Comparison of ENCODE assay signal across 10 cellular contexts in the genomic region with DNA sequence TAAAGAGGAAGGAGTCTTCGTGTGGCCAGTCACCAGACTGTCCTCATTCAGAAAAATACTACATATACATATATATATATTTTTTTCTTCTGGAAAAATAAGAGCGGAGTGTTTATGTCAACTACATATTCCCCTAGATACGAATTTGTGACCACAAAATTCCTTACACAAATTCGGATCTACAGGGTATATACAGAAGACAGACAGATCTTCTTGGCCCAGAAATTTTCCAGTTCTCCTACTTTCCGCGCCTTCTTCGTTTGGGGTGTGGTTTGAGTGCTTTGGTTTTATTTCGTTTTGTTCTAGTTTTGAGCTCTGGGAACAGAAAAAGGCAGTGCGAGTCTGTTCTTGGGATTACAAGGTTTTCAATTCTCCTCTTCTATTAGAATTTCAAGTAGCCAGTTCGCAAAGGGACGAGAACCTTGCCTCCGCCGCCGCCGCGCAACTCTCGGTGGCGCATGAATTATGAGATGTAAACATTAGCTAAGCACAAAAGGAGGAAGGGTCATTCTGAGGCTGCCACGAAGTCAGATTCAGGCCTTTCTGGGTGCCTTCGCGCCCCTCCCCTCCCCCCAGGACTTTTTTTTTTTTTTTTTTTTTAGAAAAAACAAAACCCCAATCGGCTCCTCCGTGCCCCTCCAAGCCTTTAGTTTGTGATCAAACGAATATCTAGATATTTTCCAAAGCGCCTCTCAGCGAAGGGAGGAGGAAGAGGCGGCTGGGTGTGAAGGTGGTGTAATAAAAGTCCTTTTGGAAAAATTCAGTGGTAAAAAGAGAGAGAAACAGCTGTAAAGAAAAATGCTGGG. TPM values are rescaled to one million over a fixed set of nuclear protein-coding genes. Genes with fewer than 3 reads are reported as not detected.
DNase-seq lines count a peak whose midpoint lies in the region; ATAC-seq, FAIRE-seq and TF ChIP-seq lines count a peak whose summit lies in the region.
"Had no signal": no experiment of that assay in that cellular context is flagged by ENCODE, and none has a peak within 500 bp of the region (broad histone marks: within the 10 kb centered on the region; RNA-seq: fewer than 3 reads in every experiment).

No MANE protein-coding gene starts in this region.

- no peak for TF ChIP-seq POLR2A in HepG2 (IDR thresholded peaks at IDR 0.05; ENCODE audit: insufficient read depth in 1 of 2, low read depth in 2 of 2, low read length in 2 of 2)

- H3K79me2 ChIP-seq in HepG2 (ENCODE audit: insufficient read depth, low read length) = no peaks in the 10 kb centered on the region

- peaks cover 82% of the 10 kb centered on the region for H3K4me1 Mint-ChIP-seq in activated naive CD4-positive, alpha-beta T cell treated with anti-CD3 and anti-CD28 coated beads, Interleukin-2, amount 10 ng/mL, durations not matched to agents 7 days and 5 days
- H3K4me1 Mint-ChIP-seq in activated naive CD8-positive, alpha-beta T cell treated with anti-CD3 and anti-CD28 coated beads, Interleukin-2, amount 50 U/mL, for 24 hours = peaks cover 55% of the 10 kb centered on the region
- H3K4me1 Mint-ChIP-seq in type B pancreatic cell (ENCODE audit: unreplicated experiment) = peaks cover 42% of the 10 kb centered on the region

- peaks cover 17% of the 10 kb centered on the region for H3K36me3 Mint-ChIP-seq in activated naive CD4-positive, alpha-beta T cell treated with anti-CD3 and anti-CD28 coated beads, Interleukin-2, amount 10 ng/mL, durations not matched to agents 7 days and 5 days
- no peaks in the 10 kb centered on the region for H3K36me3 Mint-ChIP-seq in activated naive CD8-positive, alpha-beta T cell treated with anti-CD3 and anti-CD28 coated beads, Interleukin-2, amount 50 U/mL, for 24 hours (ENCODE audit: low read depth)
- peaks cover 19% of the 10 kb centered on the region for H3K36me3 Mint-ChIP-seq in type B pancreatic cell

- no peak for FAIRE-seq in HepG2 (lab: Jason Lieb, UNC)

- no peak overlapping the region for H3K27ac ChIP-seq in HepG2 (ENCODE audit: extremely low read length, insufficient read depth, low read length)
- H3K27ac ChIP-seq: BLaER1 treated with 17β-estradiol and CSF1 and Interleukin-3, amounts not matched to agents 10 nM and 100 nM had no signal

- no peak overlapping the region for H2AFZ ChIP-seq in HepG2 (ENCODE audit: low read length)

- no peaks in the 10 kb centered on the region for H3K9me3 ChIP-seq in HepG2 (ENCODE audit: low read length)

- no peak overlapping the region for H3K27ac Mint-ChIP-seq in activated naive CD4-positive, alpha-beta T cell treated with anti-CD3 and anti-CD28 coated beads, Interleukin-2, amount 10 ng/mL, durations not matched to agents 7 days and 5 days
- no peak overlapping the region for H3K27ac Mint-ChIP-seq in activated naive CD8-positive, alpha-beta T cell treated with anti-CD3 and anti-CD28 coated beads, Interleukin-2, amount 50 U/mL, for 24 hours
- peak overlapping the region; percentile 97 for H3K27ac Mint-ChIP-seq in type B pancreatic cell

- H3K4me3 Mint-ChIP-seq in activated naive CD4-positive, alpha-beta T cell treated with anti-CD3 and anti-CD28 coated beads, Interleukin-2, amount 10 ng/mL, durations not matched to agents 7 days and 5 days = peak overlapping the region; percentile 92
- H3K4me3 Mint-ChIP-seq in activated naive CD8-positive, alpha-beta T cell treated with anti-CD3 and anti-CD28 coated beads, Interleukin-2, amount 50 U/mL, for 24 hours = peak overlapping the region; percentile 2
- peak overlapping the region; percentile 91 for H3K4me3 Mint-ChIP-seq in type B pancreatic cell

- no peak overlapping the region for H3K4me3 ChIP-seq in HepG2 (replicated peaks in 1 of 3; ENCODE audit: insufficient read depth in 1 of 3, low read depth in 2 of 3, low read length in 3 of 3)
- H3K4me3 ChIP-seq: BLaER1 treated with 17β-estradiol and CSF1 and Interleukin-3, amounts not matched to agents 10 nM and 100 nM had no signal

- in situ Hi-C loops in HepG2 (cut with HindIII; ENCODE audit: extremely low pct_ligation_motif_present, low pct_unique_long_range_greater_than_20kb) = no loop called here

- TF ChIP-seq CTCF in HepG2 (CRISPR knock-in tag; IDR thresholded peaks at IDR 0.05) = no peak
- no peak for TF ChIP-seq CTCF in type B pancreatic cell (conservative IDR thresholded peaks at IDR 0.05)

- DNase-seq in activated naive CD4-positive, alpha-beta T cell treated with anti-CD3 and anti-CD28 coated beads, Interleukin-2, amount 10 ng/mL, durations not matched to agents 7 days and 5 days = no peak
- DNase-seq in activated naive CD4-positive, alpha-beta T cell treated with anti-CD3 and anti-CD28 coated beads, Interleukin-2, amount 50 U/mL, for 16 hours = no peak
- no peak for DNase-seq in activated naive CD8-positive, alpha-beta T cell treated with anti-CD3 and anti-CD28 coated beads, Interleukin-2, amount 50 U/mL, for 24 hours
- DNase-seq in HepG2 (ENCODE audit: low spot score) (no peak), type B pancreatic cell (ENCODE audit: extremely low spot score, unreplicated experiment) (no peak), RKO (ENCODE audit: low spot score) (no peak), GM19240 (ENCODE audit: insufficient read length, low spot score) (no peak)
- DNase-seq: SIG-M5 had no signal

- no peak overlapping the region for H3K4me2 ChIP-seq in HepG2 (ENCODE audit: low read depth, low read length)
- H3K4me2 ChIP-seq: BLaER1 treated with 17β-estradiol and CSF1 and Interleukin-3, amounts not matched to agents 10 nM and 100 nM had no signal

- H3K9ac ChIP-seq in HepG2 (ENCODE audit: insufficient read depth, low read depth, low read length) = no peak overlapping the region
- H3K9ac ChIP-seq: BLaER1 treated with 17β-estradiol and CSF1 and Interleukin-3, amounts not matched to agents 10 nM and 100 nM had no signal

- ATAC-seq in activated naive CD8-positive, alpha-beta T cell treated with anti-CD3 and anti-CD28 coated beads, Interleukin-2, amount 50 U/mL, for 24 hours = no peak
- ATAC-seq in HepG2 (no peak), HG03039 (IDR thresholded peaks at IDR 0.05; ENCODE audit: unreplicated experiment) (no peak)

- peaks cover 31 to 86% of the 10 kb centered on the region in 2 experiments for H3K27me3 ChIP-seq in HepG2 (ENCODE audit: control insufficient read depth in 1 of 2, insufficient read depth in 2 of 2, low read length in 2 of 2)

- no peak for TF ChIP-seq EP300 in HepG2 (IDR thresholded peaks at IDR 0.05; ENCODE audit: low read depth in 2 of 2, low read length in 2 of 2)
- TF ChIP-seq EP300 in HepG2 (CRISPR knock-in tag; IDR thresholded peaks at IDR 0.05; ENCODE audit: borderline replicate concordance) = no peak

- no peaks in the 10 kb centered on the region for H3K4me1 ChIP-seq in HepG2 (ENCODE audit: insufficient read depth, low read length)

- no peak for TF ChIP-seq RAD21 in HepG2 (CRISPR knock-in tag; IDR thresholded peaks at IDR 0.05)

- H4K20me1 ChIP-seq in HepG2 (ENCODE audit: insufficient read depth, low read length) = peaks cover 4% of the 10 kb centered on the region; the same call in 1 of the 2 replicates

- peaks cover 91% of the 10 kb centered on the region for H3K27me3 Mint-ChIP-seq in activated naive CD4-positive, alpha-beta T cell treated with anti-CD3 and anti-CD28 coated beads, Interleukin-2, amount 10 ng/mL, durations not matched to agents 7 days and 5 days
- peaks cover 66% of the 10 kb centered on the region for H3K27me3 Mint-ChIP-seq in activated naive CD8-positive, alpha-beta T cell treated with anti-CD3 and anti-CD28 coated beads, Interleukin-2, amount 50 U/mL, for 24 hours
- peaks cover 76% of the 10 kb centered on the region for H3K27me3 Mint-ChIP-seq in type B pancreatic cell

- no peaks in the 10 kb centered on the region for H3K9me3 Mint-ChIP-seq in activated naive CD4-positive, alpha-beta T cell treated with anti-CD3 and anti-CD28 coated beads, Interleukin-2, amount 10 ng/mL, durations not matched to agents 7 days and 5 days
- no peaks in the 10 kb centered on the region for H3K9me3 Mint-ChIP-seq in activated naive CD8-positive, alpha-beta T cell treated with anti-CD3 and anti-CD28 coated beads, Interleukin-2, amount 50 U/mL, for 24 hours
- no peaks in the 10 kb centered on the region for H3K9me3 Mint-ChIP-seq in type B pancreatic cell

- POLR2A ChIA-PET in HepG2 (lab: Yijun Ruan, JAX) = no interaction called here

- CTCF ChIA-PET in activated naive CD4-positive, alpha-beta T cell treated with anti-CD3 and anti-CD28 coated beads, Interleukin-2, amount 10 ng/mL, durations not matched to agents 7 days and 5 days (lab: Charles Lee) = interaction anchor here (0.8 to 1.0 kb wide), 2 partner anchors 15 to 88 kb away, joined by 3 to 6 read pairs; no protein-coding TSS in a partner anchor
- CTCF ChIA-PET in HepG2 (lab: Yijun Ruan, JAX; ENCODE audit: low intra/inter-chr PET ratio, low total read pairs) = no interaction called here

- BruUV-seq in HepG2 (replicated peaks; lab: Mats Ljungman, UMichigan) = no TSS peak

- intact Hi-C loops in HepG2 (cut with micrococcal nuclease; ENCODE audit: unreplicated experiment) = no loop called here

- WGBS in HepG2 (ENCODE audit: low lambda C conversion rate) = 27% methylated on average over 27 of the region's 27 CpGs

- no peaks in the 10 kb centered on the region for H3K36me3 ChIP-seq in HepG2 (replicated peaks in 1 of 2; ENCODE audit: control insufficient read depth in 1 of 2, insufficient read depth in 2 of 2, low read length in 2 of 2)
- H3K36me3 ChIP-seq: BLaER1 treated with 17β-estradiol and CSF1 and Interleukin-3, amounts not matched to agents 10 nM and 100 nM had no signal

RNA-seq across cellular contexts. Expression of a gene that starts 1.8 kb away (rescaled TPM):
- total RNA-seq in HepG2 (2016; rRNA removed; fragmentation: Illumina TruSeq; extraction: Trizol) (not detected in 2 replicates), type B pancreatic cell (ENCODE audit: low replicate concordance) (14.8 and 27.0 TPM in 2 replicates)
- not detected in 2 replicates for total RNA-seq in HepG2 (2016; cell fraction: cytosol; rRNA removed; fragmentation: Illumina TruSeq; extraction: Trizol; ENCODE audit: low read depth)
- total RNA-seq in HepG2 (2016; cell fraction: insoluble cytoplasmic fraction; rRNA removed; fragmentation: Illumina TruSeq; extraction: Trizol) = not detected in 2 replicates
- total RNA-seq in HepG2 (2016; cell fraction: membrane; rRNA removed; fragmentation: Illumina TruSeq; extraction: Trizol) = not detected in 2 replicates
- not detected in 2 replicates for total RNA-seq in HepG2 (2016; cell fraction: nucleus; rRNA removed; fragmentation: Illumina TruSeq; extraction: Trizol)
- not detected in 2 replicates for polyA plus RNA-seq in HepG2 (2011; rRNA removed)
- not detected in 2 replicates for polyA plus RNA-seq in HepG2 (2011; cell fraction: cytosol; rRNA removed)
- not detected in 2 replicates for polyA plus RNA-seq in HepG2 (2011; cell fraction: nucleus; rRNA removed)
- not detected in 2 replicates for polyA plus RNA-seq in HepG2 (2012)
- not detected in 2 replicates for polyA plus RNA-seq in HepG2 (2016; cell fraction: cytosol; fragmentation: Illumina TruSeq; extraction: Trizol; ENCODE audit: low read depth)
- polyA plus RNA-seq in HepG2 (2016; cell fraction: insoluble cytoplasmic fraction; fragmentation: Illumina TruSeq; extraction: Trizol; ENCODE audit: low read depth) = not detected in 2 replicates
- not detected in 2 replicates for polyA plus RNA-seq in HepG2 (2016; cell fraction: membrane; fragmentation: Illumina TruSeq; extraction: Trizol; ENCODE audit: low read depth)
- polyA plus RNA-seq in HepG2 (2016; cell fraction: nucleus; fragmentation: Illumina TruSeq; extraction: Trizol; ENCODE audit: insufficient read depth, low read depth) = not detected in 2 replicates
- 0.04 and 0.49 TPM in 2 replicates for polyA minus RNA-seq in HepG2 (2011; rRNA and poly(A)+ RNA removed; ENCODE audit: low replicate concordance)
- not detected in 2 replicates for polyA minus RNA-seq in HepG2 (2011; cell fraction: cytosol; rRNA and poly(A)+ RNA removed)
- not detected in 2 replicates for polyA minus RNA-seq in HepG2 (2011; cell fraction: nucleus; rRNA and poly(A)+ RNA removed)

RNA-seq across cellular contexts. Expression of a gene that starts 10.1 kb away (rescaled TPM):
- total RNA-seq in HepG2 (2016; rRNA removed; fragmentation: Illumina TruSeq; extraction: Trizol) = not detected in 2 replicates
- not detected in 2 replicates for total RNA-seq in HepG2 (2016; cell fraction: cytosol; rRNA removed; fragmentation: Illumina TruSeq; extraction: Trizol; ENCODE audit: low read depth)
- not detected in 2 replicates for total RNA-seq in HepG2 (2016; cell fraction: insoluble cytoplasmic fraction; rRNA removed; fragmentation: Illumina TruSeq; extraction: Trizol)
- not detected in 2 replicates for total RNA-seq in HepG2 (2016; cell fraction: membrane; rRNA removed; fragmentation: Illumina TruSeq; extraction: Trizol)
- total RNA-seq in HepG2 (2016; cell fraction: nucleus; rRNA removed; fragmentation: Illumina TruSeq; extraction: Trizol) = not detected in 2 replicates
- not detected in 2 replicates for polyA plus RNA-seq in HepG2 (2011; rRNA removed)
- not detected in 2 replicates for polyA plus RNA-seq in HepG2 (2011; cell fraction: cytosol; rRNA removed)
- polyA plus RNA-seq in HepG2 (2011; cell fraction: nucleus; rRNA removed) = 0.28 TPM in 1 of 2 replicates, not detected in the other
- polyA plus RNA-seq in HepG2 (2012) = not detected in 2 replicates
- not detected in 2 replicates for polyA plus RNA-seq in HepG2 (2016; cell fraction: cytosol; fragmentation: Illumina TruSeq; extraction: Trizol; ENCODE audit: low read depth)
- polyA plus RNA-seq in HepG2 (2016; cell fraction: insoluble cytoplasmic fraction; fragmentation: Illumina TruSeq; extraction: Trizol; ENCODE audit: low read depth) = not detected in 2 replicates
- polyA plus RNA-seq in HepG2 (2016; cell fraction: membrane; fragmentation: Illumina TruSeq; extraction: Trizol; ENCODE audit: low read depth) = not detected in 2 replicates
- polyA plus RNA-seq in HepG2 (2016; cell fraction: nucleus; fragmentation: Illumina TruSeq; extraction: Trizol; ENCODE audit: insufficient read depth, low read depth) = not detected in 2 replicates
- polyA minus RNA-seq in HepG2 (2011; rRNA and poly(A)+ RNA removed; ENCODE audit: low replicate concordance) = 2.3 TPM in 1 of 2 replicates, not detected in the other
- not detected in 2 replicates for polyA minus RNA-seq in HepG2 (2011; cell fraction: cytosol; rRNA and poly(A)+ RNA removed)
- not detected in 2 replicates for polyA minus RNA-seq in HepG2 (2011; cell fraction: nucleus; rRNA and poly(A)+ RNA removed)
- 46.9 and 93.7 TPM in 2 replicates for total RNA-seq in type B pancreatic cell (ENCODE audit: low replicate concordance)

RNA-seq across cellular contexts. Expression of a gene that starts 13.6 kb away (rescaled TPM):
- total RNA-seq in HepG2 (2016; rRNA removed; fragmentation: Illumina TruSeq; extraction: Trizol) (not detected in 2 replicates), type B pancreatic cell (ENCODE audit: low replicate concordance) (10.1 and 20.8 TPM in 2 replicates)
- not detected in 2 replicates for total RNA-seq in HepG2 (2016; cell fraction: cytosol; rRNA removed; fragmentation: Illumina TruSeq; extraction: Trizol; ENCODE audit: low read depth)
- not detected in 2 replicates for total RNA-seq in HepG2 (2016; cell fraction: insoluble cytoplasmic fraction; rRNA removed; fragmentation: Illumina TruSeq; extraction: Trizol)
- not detected in 2 replicates for total RNA-seq in HepG2 (2016; cell fraction: membrane; rRNA removed; fragmentation: Illumina TruSeq; extraction: Trizol)
- total RNA-seq in HepG2 (2016; cell fraction: nucleus; rRNA removed; fragmentation: Illumina TruSeq; extraction: Trizol) = not detected in 2 replicates
- not detected in 2 replicates for polyA plus RNA-seq in HepG2 (2011; rRNA removed)
- polyA plus RNA-seq in HepG2 (2011; cell fraction: cytosol; rRNA removed) = not detected in 2 replicates
- polyA plus RNA-seq in HepG2 (2011; cell fraction: nucleus; rRNA removed) = not detected in 2 replicates
- polyA plus RNA-seq in HepG2 (2012) = not detected in 2 replicates
- polyA plus RNA-seq in HepG2 (2016; cell fraction: cytosol; fragmentation: Illumina TruSeq; extraction: Trizol; ENCODE audit: low read depth) = not detected in 2 replicates
- not detected in 2 replicates for polyA plus RNA-seq in HepG2 (2016; cell fraction: insoluble cytoplasmic fraction; fragmentation: Illumina TruSeq; extraction: Trizol; ENCODE audit: low read depth)
- polyA plus RNA-seq in HepG2 (2016; cell fraction: membrane; fragmentation: Illumina TruSeq; extraction: Trizol; ENCODE audit: low read depth) = not detected in 2 replicates
- polyA plus RNA-seq in HepG2 (2016; cell fraction: nucleus; fragmentation: Illumina TruSeq; extraction: Trizol; ENCODE audit: insufficient read depth, low read depth) = not detected in 2 replicates
- polyA minus RNA-seq in HepG2 (2011; rRNA and poly(A)+ RNA removed; ENCODE audit: low replicate concordance) = 0.49 TPM in 1 of 2 replicates, not detected in the other
- not detected in 2 replicates for polyA minus RNA-seq in HepG2 (2011; cell fraction: cytosol; rRNA and poly(A)+ RNA removed)
- polyA minus RNA-seq in HepG2 (2011; cell fraction: nucleus; rRNA and poly(A)+ RNA removed) = not detected in 2 replicates

RNA-seq across cellular contexts. Expression of a gene that starts 24.8 kb away (rescaled TPM):
- total RNA-seq in HepG2 (2016; rRNA removed; fragmentation: Illumina TruSeq; extraction: Trizol) (not detected in 2 replicates), type B pancreatic cell (ENCODE audit: low replicate concordance) (17.6 and 20.3 TPM in 2 replicates)
- total RNA-seq in HepG2 (2016; cell fraction: cytosol; rRNA removed; fragmentation: Illumina TruSeq; extraction: Trizol; ENCODE audit: low read depth) = not detected in 2 replicates
- not detected in 2 replicates for total RNA-seq in HepG2 (2016; cell fraction: insoluble cytoplasmic fraction; rRNA removed; fragmentation: Illumina TruSeq; extraction: Trizol)
- total RNA-seq in HepG2 (2016; cell fraction: membrane; rRNA removed; fragmentation: Illumina TruSeq; extraction: Trizol) = not detected in 2 replicates
- total RNA-seq in HepG2 (2016; cell fraction: nucleus; rRNA removed; fragmentation: Illumina TruSeq; extraction: Trizol) = not detected in 2 replicates
- polyA plus RNA-seq in HepG2 (2011; rRNA removed) = not detected in 2 replicates
- polyA plus RNA-seq in HepG2 (2011; cell fraction: cytosol; rRNA removed) = not detected in 2 replicates
- not detected in 2 replicates for polyA plus RNA-seq in HepG2 (2011; cell fraction: nucleus; rRNA removed)
- polyA plus RNA-seq in HepG2 (2012) = not detected in 2 replicates
- polyA plus RNA-seq in HepG2 (2016; cell fraction: cytosol; fragmentation: Illumina TruSeq; extraction: Trizol; ENCODE audit: low read depth) = not detected in 2 replicates
- polyA plus RNA-seq in HepG2 (2016; cell fraction: insoluble cytoplasmic fraction; fragmentation: Illumina TruSeq; extraction: Trizol; ENCODE audit: low read depth) = not detected in 2 replicates
- polyA plus RNA-seq in HepG2 (2016; cell fraction: membrane; fragmentation: Illumina TruSeq; extraction: Trizol; ENCODE audit: low read depth) = not detected in 2 replicates
- polyA plus RNA-seq in HepG2 (2016; cell fraction: nucleus; fragmentation: Illumina TruSeq; extraction: Trizol; ENCODE audit: insufficient read depth, low read depth) = not detected in 2 replicates
- polyA minus RNA-seq in HepG2 (2011; rRNA and poly(A)+ RNA removed; ENCODE audit: low replicate concordance) = 3.5 TPM in 1 of 2 replicates, not detected in the other
- polyA minus RNA-seq in HepG2 (2011; cell fraction: cytosol; rRNA and poly(A)+ RNA removed) = not detected in 2 replicates
- not detected in 2 replicates for polyA minus RNA-seq in HepG2 (2011; cell fraction: nucleus; rRNA and poly(A)+ RNA removed)

RNA-seq across cellular contexts. Expression of a gene that starts 30.9 kb away (rescaled TPM):
- total RNA-seq in HepG2 (2016; rRNA removed; fragmentation: Illumina TruSeq; extraction: Trizol) (not detected in 2 replicates), type B pancreatic cell (ENCODE audit: low replicate concordance) (9.8 and 11.7 TPM in 2 replicates)
- total RNA-seq in HepG2 (2016; cell fraction: cytosol; rRNA removed; fragmentation: Illumina TruSeq; extraction: Trizol; ENCODE audit: low read depth) = not detected in 2 replicates
- total RNA-seq in HepG2 (2016; cell fraction: insoluble cytoplasmic fraction; rRNA removed; fragmentation: Illumina TruSeq; extraction: Trizol) = not detected in 2 replicates
- total RNA-seq in HepG2 (2016; cell fraction: membrane; rRNA removed; fragmentation: Illumina TruSeq; extraction: Trizol) = not detected in 2 replicates
- total RNA-seq in HepG2 (2016; cell fraction: nucleus; rRNA removed; fragmentation: Illumina TruSeq; extraction: Trizol) = not detected in 2 replicates
- 0.04 and 0.08 TPM in 2 replicates for polyA plus RNA-seq in HepG2 (2011; rRNA removed)
- polyA plus RNA-seq in HepG2 (2011; cell fraction: cytosol; rRNA removed) = not detected in 2 replicates
- not detected in 2 replicates for polyA plus RNA-seq in HepG2 (2011; cell fraction: nucleus; rRNA removed)
- polyA plus RNA-seq in HepG2 (2012) = not detected in 2 replicates
- not detected in 2 replicates for polyA plus RNA-seq in HepG2 (2016; cell fraction: cytosol; fragmentation: Illumina TruSeq; extraction: Trizol; ENCODE audit: low read depth)
- not detected in 2 replicates for polyA plus RNA-seq in HepG2 (2016; cell fraction: insoluble cytoplasmic fraction; fragmentation: Illumina TruSeq; extraction: Trizol; ENCODE audit: low read depth)
- polyA plus RNA-seq in HepG2 (2016; cell fraction: membrane; fragmentation: Illumina TruSeq; extraction: Trizol; ENCODE audit: low read depth) = not detected in 2 replicates
- polyA plus RNA-seq in HepG2 (2016; cell fraction: nucleus; fragmentation: Illumina TruSeq; extraction: Trizol; ENCODE audit: insufficient read depth, low read depth) = not detected in 2 replicates
- polyA minus RNA-seq in HepG2 (2011; rRNA and poly(A)+ RNA removed; ENCODE audit: low replicate concordance) = 8.9 TPM in 1 of 2 replicates, not detected in the other
- not detected in 2 replicates for polyA minus RNA-seq in HepG2 (2011; cell fraction: cytosol; rRNA and poly(A)+ RNA removed)
- not detected in 2 replicates for polyA minus RNA-seq in HepG2 (2011; cell fraction: nucleus; rRNA and poly(A)+ RNA removed)

Comparison
In these comparisons a context has a peak if more than half of its experiments do, and no peak if none do; other contexts are left out.
1. H3K4me3 Mint-ChIP-seq: peak in every context shown above with its lines; median percentile 92 in activated naive CD4-positive, alpha-beta T cell treated with anti-CD3 and anti-CD28 coated beads, Interleukin-2, amount 10 ng/mL, durations not matched to agents 7 days and 5 days; 91 in type B pancreatic cell; 2 in activated naive CD8-positive, alpha-beta T cell treated with anti-CD3 and anti-CD28 coated beads, Interleukin-2, amount 50 U/mL, for 24 hours.
2. RNA of a gene that starts 1.8 kb away (total RNA-seq): 14.8 to 27.0 TPM in type B pancreatic cell; not detected in HepG2; every median in the first group is over 10 times any median in the second.
3. RNA of a gene that starts 10.1 kb away (total RNA-seq): 46.9 to 93.7 TPM in type B pancreatic cell; not detected in HepG2; every median in the first group is over 10 times any median in the second.
4. RNA of a gene that starts 13.6 kb away (total RNA-seq): 10.1 to 20.8 TPM in type B pancreatic cell; not detected in HepG2; every median in the first group is over 10 times any median in the second.